8 cellular contexts compared by ENCODE assay signal in the genomic region with DNA sequence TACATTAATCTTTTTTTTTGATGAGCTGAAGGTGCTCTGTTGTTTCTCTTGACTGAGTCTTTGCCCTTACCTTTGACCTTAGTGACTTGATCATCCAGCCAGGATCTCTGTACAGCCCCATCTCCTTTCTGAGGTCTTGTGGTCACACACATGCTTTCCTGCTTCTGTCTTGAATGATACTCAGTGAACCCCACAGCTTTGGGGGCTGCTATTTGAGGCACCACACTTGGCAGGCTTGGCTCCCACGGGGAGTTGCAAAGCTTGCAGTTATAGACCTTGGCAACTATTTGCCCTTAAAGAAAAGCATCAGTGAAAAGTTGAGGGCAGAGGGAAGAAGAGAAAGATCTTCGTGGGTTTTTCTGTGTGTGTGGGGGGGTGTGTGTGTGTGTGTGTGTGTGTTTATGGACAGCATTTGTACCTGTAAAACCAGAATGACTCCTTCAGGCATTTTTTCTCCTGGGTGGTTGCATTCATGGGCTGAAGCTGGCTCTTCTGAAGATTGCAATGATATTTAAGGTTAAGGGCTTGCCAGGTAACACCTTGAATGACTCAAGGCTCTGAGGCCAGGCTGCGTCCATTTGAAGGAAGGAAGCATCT.
DNase-seq lines count a peak whose midpoint lies in the region; ATAC-seq, FAIRE-seq and TF ChIP-seq lines count a peak whose summit lies in the region.

No MANE protein-coding gene starts in this region.

- no peak overlapping the region for H3K9ac ChIP-seq in endodermal cell (ENCODE audit: extremely low read depth, low read length, poor library complexity, severe bottlenecking)

- CTCF ChIA-PET in activated CD8-positive, alpha-beta memory T cell treated with anti-CD3 and anti-CD28 coated beads, Interleukin-2, amount 10 ng/mL, durations not matched to agents 7 days and 5 days (lab: Charles Lee): interaction anchor here (1.5 to 3.4 kb wide), 3 partner anchors 76 to 116 kb away, joined by 4 to 20 read pairs (median 5); no protein-coding TSS in a partner anchor

- peak; percentile 53 for ATAC-seq in activated CD8-positive, alpha-beta memory T cell treated with anti-CD3 and anti-CD28 coated beads, Interleukin-2, amount 10 ng/mL, durations not matched to agents 7 days and 5 days
- ATAC-seq in HG03135 (IDR thresholded peaks at IDR 0.05; ENCODE audit: unreplicated experiment): peak; percentile 44

- FAIRE-seq in bronchial epithelial cell (lab: Jason Lieb, UNC): no peak

- WGBS in thymus: 32% methylated on average over 3 of the region's 3 CpGs
- 95 to 100% methylated on average over 2 to 3 of the region's 3 CpGs for WGBS in endodermal cell (ENCODE audit: insufficient coverage in 1 of 2, insufficient read length in 1 of 2), 2 experiments

- H3K4me1 Mint-ChIP-seq in activated CD8-positive, alpha-beta memory T cell treated with anti-CD3 and anti-CD28 coated beads, Interleukin-2, amount 10 ng/mL, durations not matched to agents 7 days and 5 days: peaks cover 54% of the 10 kb centered on the region
- H3K4me1 Mint-ChIP-seq in endodermal cell: peaks cover 25% of the 10 kb centered on the region

- H3K4me3 ChIP-seq in bronchial epithelial cell (ENCODE audit: low read depth, low read length) (no peak overlapping the region), thymus (ENCODE audit: low read length) (no peak overlapping the region), endodermal cell (ENCODE audit: low read length) (no peak overlapping the region)

- H3K27me3 ChIP-seq in bronchial epithelial cell (ENCODE audit: control insufficient read depth, insufficient read depth, low read length): no peaks in the 10 kb centered on the region
- H3K27me3 ChIP-seq in thymus (ENCODE audit: control insufficient read depth, insufficient read depth): no peaks in the 10 kb centered on the region
- no peaks in the 10 kb centered on the region for H3K27me3 ChIP-seq in endodermal cell (ENCODE audit: control insufficient read depth, insufficient read depth, low read length, poor library complexity, severe bottlenecking)

- H3K4me1 ChIP-seq in thymus (ENCODE audit: control insufficient read depth, insufficient read depth, low read length): peaks cover 37% of the 10 kb centered on the region
- H3K4me1 ChIP-seq in endodermal cell (ENCODE audit: control insufficient read depth, insufficient read depth, low read length): peaks cover 4% of the 10 kb centered on the region

- H3K4me3 Mint-ChIP-seq in activated CD8-positive, alpha-beta memory T cell treated with anti-CD3 and anti-CD28 coated beads, Interleukin-2, amount 10 ng/mL, durations not matched to agents 7 days and 5 days: peak overlapping the region; percentile 9
- no peak overlapping the region for H3K4me3 Mint-ChIP-seq in endodermal cell

- no peaks in the 10 kb centered on the region for H3K9me3 Mint-ChIP-seq in activated CD8-positive, alpha-beta memory T cell treated with anti-CD3 and anti-CD28 coated beads, Interleukin-2, amount 10 ng/mL, durations not matched to agents 7 days and 5 days (ENCODE audit: low read depth)
- no peaks in the 10 kb centered on the region for H3K9me3 Mint-ChIP-seq in endodermal cell

- no peaks in the 10 kb centered on the region for H3K36me3 Mint-ChIP-seq in activated CD8-positive, alpha-beta memory T cell treated with anti-CD3 and anti-CD28 coated beads, Interleukin-2, amount 10 ng/mL, durations not matched to agents 7 days and 5 days
- H3K36me3 Mint-ChIP-seq in endodermal cell (ENCODE audit: low read depth): peaks cover 3% of the 10 kb centered on the region

- TF ChIP-seq CTCF in bronchial epithelial cell (IDR thresholded peaks at IDR 0.05; ENCODE audit: insufficient read depth, low read length, severe bottlenecking) (no peak), endodermal cell (conservative IDR thresholded peaks at IDR 0.05) (no peak)

- H3K9me3 ChIP-seq in thymus (ENCODE audit: control insufficient read depth) (no peaks in the 10 kb centered on the region), endodermal cell (ENCODE audit: control insufficient read depth, low read length) (no peaks in the 10 kb centered on the region)

- H3K27ac ChIP-seq in thymus (ENCODE audit: low read depth) (peak overlapping the region; percentile 56), endodermal cell (ENCODE audit: low read depth, low read length) (no peak overlapping the region)

- H3K27ac Mint-ChIP-seq in activated CD8-positive, alpha-beta memory T cell treated with anti-CD3 and anti-CD28 coated beads, Interleukin-2, amount 10 ng/mL, durations not matched to agents 7 days and 5 days: peak overlapping the region; percentile 79
- no peak overlapping the region for H3K27ac Mint-ChIP-seq in endodermal cell

- H3K36me3 ChIP-seq in bronchial epithelial cell (ENCODE audit: control insufficient read depth, insufficient read depth, low read length) (no peaks in the 10 kb centered on the region), thymus (ENCODE audit: control insufficient read depth, insufficient read depth) (no peaks in the 10 kb centered on the region), endodermal cell (ENCODE audit: control insufficient read depth, insufficient read depth, low read length) (no peaks in the 10 kb centered on the region)

- no peaks in the 10 kb centered on the region for H3K27me3 Mint-ChIP-seq in activated CD8-positive, alpha-beta memory T cell treated with anti-CD3 and anti-CD28 coated beads, Interleukin-2, amount 10 ng/mL, durations not matched to agents 7 days and 5 days
- no peaks in the 10 kb centered on the region for H3K27me3 Mint-ChIP-seq in endodermal cell (ENCODE audit: insufficient read depth)

- peak; percentile 68 for DNase-seq in activated CD8-positive, alpha-beta memory T cell treated with anti-CD3 and anti-CD28 coated beads, Interleukin-2, amount 10 ng/mL, durations not matched to agents 7 days and 5 days
- DNase-seq in activated CD8-positive, alpha-beta memory T cell treated with anti-CD3 and anti-CD28 coated beads for 24 hours: no peak
- DNase-seq in bronchial epithelial cell (ENCODE audit: low read depth): peak; percentile 80
- DNase-seq in AG08395 (ENCODE audit: low spot score): no peak
- no peak for DNase-seq in stimulated activated CD4-positive, alpha-beta T cell treated with anti-CD3 and anti-CD28 coated beads, Interleukin-4, amount 100 ng/mL, for 1 hour
- DNase-seq in endodermal cell: no peak

Comparison
In these comparisons a context has a peak if more than half of its experiments do, and no peak if none do; other contexts are left out.
1. DNase-seq: peak in activated CD8-positive, alpha-beta memory T cell treated with anti-CD3 and anti-CD28 coated beads, Interleukin-2, amount 10 ng/mL, durations not matched to agents 7 days and 5 days (single experiment) and bronchial epithelial cell (single experiment); none in activated CD8-positive, alpha-beta memory T cell treated with anti-CD3 and anti-CD28 coated beads for 24 hours (single experiment), AG08395 (single experiment), stimulated activated CD4-positive, alpha-beta T cell treated with anti-CD3 and anti-CD28 coated beads, Interleukin-4, amount 100 ng/mL, for 1 hour (single experiment) and endodermal cell (single experiment).